In the genomic region with DNA sequence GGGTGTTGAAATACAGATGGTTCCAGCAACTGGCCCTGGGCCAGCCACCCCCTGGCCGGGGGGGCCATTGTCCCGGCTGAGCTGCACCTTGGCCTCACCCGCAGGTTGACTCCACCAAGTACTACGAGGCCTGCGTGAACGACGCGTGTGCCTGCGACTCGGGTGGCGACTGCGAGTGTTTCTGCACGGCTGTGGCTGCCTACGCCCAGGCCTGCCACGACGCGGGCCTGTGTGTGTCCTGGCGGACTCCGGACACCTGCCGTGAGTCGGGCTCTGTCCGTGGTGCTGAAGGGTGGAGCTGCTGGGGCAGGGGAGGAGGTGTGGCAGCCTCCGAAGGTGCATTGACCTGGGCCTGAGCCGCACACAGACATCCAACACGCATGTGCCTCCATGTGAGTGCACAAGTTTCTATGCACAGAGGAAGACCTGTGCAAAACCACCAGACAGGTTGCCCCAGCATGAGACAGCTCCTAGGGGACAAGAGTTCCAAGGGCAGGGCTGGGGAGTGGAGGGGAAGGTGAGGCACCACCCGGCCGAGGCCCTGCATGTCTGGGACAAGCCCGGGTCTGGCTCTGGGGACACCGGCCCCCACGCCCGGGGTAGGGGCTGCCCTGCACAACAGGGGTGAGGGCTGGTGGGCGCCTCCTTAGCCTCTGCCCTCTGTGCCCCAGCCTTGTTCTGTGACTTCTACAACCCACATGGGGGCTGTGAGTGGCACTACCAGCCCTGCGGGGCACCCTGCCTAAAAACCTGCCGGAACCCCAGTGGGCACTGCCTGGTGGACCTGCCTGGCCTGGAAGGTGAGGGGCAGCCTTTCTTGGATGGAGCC, we compare ENCODE assay signal across 17 cellular contexts. TPM values are rescaled to one million over a fixed set of nuclear protein-coding genes. Genes with fewer than 3 reads are reported as not detected.
DNase-seq lines count a peak whose midpoint lies in the region; TF ChIP-seq lines count a peak whose summit lies in the region.
"Had no signal": no experiment of that assay in that cellular context is flagged by ENCODE, and none has a peak within 500 bp of the region (broad histone marks: within the 10 kb centered on the region; RNA-seq: fewer than 3 reads in every experiment).

No MANE protein-coding gene starts in this region.

- no peaks in the 10 kb centered on the region for H3K9me3 ChIP-seq in Peyer's patch

- TF ChIP-seq POLR2A in Peyer's patch (IDR thresholded peaks at IDR 0.05): no peak
- no peak for TF ChIP-seq POLR2A in erythroblast (IDR thresholded peaks at IDR 0.05; ENCODE audit: low read length)

- POLR2A ChIA-PET in HEK293T (lab: Yijun Ruan, JAX): no interaction called here

- CTCF ChIA-PET in HEK293T (lab: Yijun Ruan, JAX): no interaction called here

- H3K4me3 ChIP-seq in Peyer's patch (no peak overlapping the region), dorsolateral prefrontal cortex (no peak overlapping the region)
- H3K4me3 ChIP-seq: breast epithelium had no signal

- DNase-seq in HEK293T (ENCODE audit: extremely low spot score) (peak; percentile 36), Peyer's patch (peak in 2 of 3 donors; percentile 72 to 83), iPS-NIHi11 (ENCODE audit: low spot score) (peak; percentile 99), renal cortical epithelial cell (ENCODE audit: low read depth) (peak; percentile 1), dorsolateral prefrontal cortex (no peak), erythroblast (lab: John Stamatoyannopoulos, UW) (no peak)
- DNase-seq in stimulated activated CD4-positive, alpha-beta T cell treated with anti-CD3 and anti-CD28 coated beads, Interleukin-4, amount 100 ng/mL, for 4 hours: no peak
- DNase-seq: activated naive CD4-positive, alpha-beta T cell treated with anti-CD3 and anti-CD28 coated beads for 36 hours; DMS79; effector memory CD8-positive, alpha-beta T cell; foreskin keratinocyte; NCI-H2029; NCI-H774; SIG-M5; T1000 had no signal

- intact Hi-C loops in dorsolateral prefrontal cortex (cut with DNase I): no loop called here

- no peaks in the 10 kb centered on the region for H3K36me3 ChIP-seq in Peyer's patch
- H3K36me3 ChIP-seq: breast epithelium had no signal

- no peaks in the 10 kb centered on the region for H3K27me3 ChIP-seq in Peyer's patch
- H3K27me3 ChIP-seq in dorsolateral prefrontal cortex: no peaks in the 10 kb centered on the region
- H3K27me3 ChIP-seq: breast epithelium, foreskin keratinocyte had no signal

- H3K27ac ChIP-seq in Peyer's patch (no peak overlapping the region), dorsolateral prefrontal cortex (no peak overlapping the region)
- H3K27ac ChIP-seq: breast epithelium, foreskin keratinocyte had no signal

- H3K4me1 ChIP-seq in Peyer's patch: peaks cover 0 to 2% (median 0%) of the 10 kb centered on the region in 4 donors
- H3K4me1 ChIP-seq: breast epithelium, foreskin keratinocyte had no signal

- TF ChIP-seq CTCF in Peyer's patch (IDR thresholded peaks at IDR 0.05) (no peak), dorsolateral prefrontal cortex (IDR thresholded peaks at IDR 0.05 in 54 of 56, conservative IDR thresholded peaks at IDR 0.05 in 2 of 56; ENCODE audit: low read depth in 1 of 56, partially characterized antibody in 56 of 56) (no peak)

TF ChIP-seq in HEK293T, 16 proteins besides CTCF, POLR2A, EP300 and RAD21:
- TF ChIP-seq FOXM1 (IDR thresholded peaks at IDR 0.05; ENCODE audit: borderline replicate concordance): no peak
- no peak for TF ChIP-seq ELF4 (IDR thresholded peaks at IDR 0.05)
- no peak for TF ChIP-seq LEF1 (IDR thresholded peaks at IDR 0.05; ENCODE audit: borderline replicate concordance)
- no peak for TF ChIP-seq BHLHE40 (IDR thresholded peaks at IDR 0.05; ENCODE audit: borderline replicate concordance)
- TF ChIP-seq ARNT (IDR thresholded peaks at IDR 0.05): no peak
- TF ChIP-seq NFRKB (IDR thresholded peaks at IDR 0.05): no peak
- TF ChIP-seq L3MBTL2 (conservative IDR thresholded peaks at IDR 0.05): no peak
- TF ChIP-seq TARDBP (IDR thresholded peaks at IDR 0.05): no peak

RNA-seq across cellular contexts. Expression of a gene that starts 16.1 kb away (rescaled TPM):
- total RNA-seq in Peyer's patch (10 to 100 TPM in 2 of 4 donors, 1 to 10 TPM in 1, under 1 TPM in 1; 0.18 to 25.6 (median 10.5) TPM), renal cortical epithelial cell (not detected in 2 replicates), dorsolateral prefrontal cortex (1 to 10 TPM in 8 of 120 experiments, under 1 TPM in 54, not detected in 58; 0.03 to 2.2 (median 0.22) TPM)
- total RNA-seq: activated naive CD4-positive, alpha-beta T cell treated with anti-CD3 and anti-CD28 coated beads for 36 hours; foreskin keratinocyte; M059J had no signal

Comparison
In these comparisons a context has a peak if more than half of its experiments do, and no peak if none do; other contexts are left out.
1. DNase-seq: peak in HEK293T (single experiment), Peyer's patch (2 of 3), iPS-NIHi11 (single experiment) and renal cortical epithelial cell (single experiment); none in dorsolateral prefrontal cortex (0 of 10), stimulated activated CD4-positive, alpha-beta T cell treated with anti-CD3 and anti-CD28 coated beads, Interleukin-4, amount 100 ng/mL, for 4 hours (0 of 2) and erythroblast (0 of 2).